In the genomic region with DNA sequence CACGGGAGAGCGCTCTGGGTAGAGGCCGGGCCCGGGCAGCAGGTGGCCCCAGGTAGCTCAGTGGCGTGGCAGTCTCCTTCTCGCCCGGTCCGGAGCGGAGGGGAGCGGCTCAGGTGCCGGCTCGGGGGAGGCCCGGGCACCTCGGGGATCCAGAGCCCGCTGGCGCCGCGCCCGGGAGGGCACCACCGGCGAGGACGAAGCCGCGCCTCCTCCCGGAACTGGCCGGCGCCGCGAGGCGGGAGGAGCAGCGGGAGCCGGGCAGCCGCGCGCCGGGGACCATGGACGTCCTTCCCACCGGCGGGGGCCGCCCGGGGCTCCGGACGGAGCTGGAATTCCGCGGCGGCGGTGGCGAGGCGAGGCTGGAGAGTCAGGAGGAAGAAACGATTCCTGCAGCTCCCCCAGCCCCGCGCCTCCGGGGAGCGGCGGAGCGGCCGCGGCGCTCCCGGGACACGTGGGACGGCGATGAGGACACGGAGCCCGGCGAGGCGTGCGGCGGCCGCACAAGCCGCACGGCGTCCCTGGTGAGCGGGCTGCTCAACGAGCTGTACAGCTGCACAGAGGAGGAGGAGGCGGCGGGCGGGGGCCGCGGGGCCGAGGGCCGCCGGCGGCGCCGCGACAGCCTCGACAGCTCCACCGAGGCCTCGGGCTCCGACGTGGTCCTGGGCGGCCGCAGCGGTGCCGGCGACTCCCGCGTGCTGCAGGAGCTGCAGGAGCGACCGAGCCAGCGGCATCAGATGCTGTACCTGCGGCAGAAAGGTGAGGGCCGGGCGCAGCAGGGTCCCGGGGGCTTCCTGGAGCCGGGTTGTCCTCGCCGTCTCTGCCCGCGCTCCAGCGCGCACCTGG, we compare ENCODE assay signal across 8 cellular contexts. TPM values are rescaled to one million over a fixed set of nuclear protein-coding genes. Genes with fewer than 3 reads are reported as not detected.
DNase-seq lines count a peak whose midpoint lies in the region; ATAC-seq and TF ChIP-seq lines count a peak whose summit lies in the region.

No MANE protein-coding gene starts in this region.

- DNase-seq in AG20443 (ENCODE audit: low spot score) (peak; percentile 52), NCI-H2029 (lab: John Stamatoyannopoulos, UW) (peak; percentile 56), cardiac septum (ENCODE audit: low spot score) (peak; percentile 79), T1000 (lab: John Stamatoyannopoulos, UW) (no peak)
- DNase-seq in activated T-helper 1 cell treated with anti-CD3 and anti-CD28 coated beads, Interleukin-12 subunit alpha, Interleukin-12 subunit beta, Interleukin-2, Interleukin-4 antibody, amounts not matched to agents 30 ng/mL and 10 ng/mL and 1 ng/mL, durations not matched to agents 14 hours and 24 hours and 36 hours (ENCODE audit: low spot score) = no peak

- TF ChIP-seq CTCF in parathyroid adenoma (IDR thresholded peaks at IDR 0.05) = peak; percentile 14

- H2AFZ ChIP-seq in parathyroid adenoma = peak overlapping the region; percentile 81

- peaks cover 4% of the 10 kb centered on the region for H3K36me3 Mint-ChIP-seq in activated T-helper 1 cell treated with anti-CD3 and anti-CD28 coated beads, Interleukin-12 subunit alpha, Interleukin-12 subunit beta, Interleukin-2, Interleukin-4 antibody, amounts not matched to agents 30 ng/mL and 10 ng/mL and 1 ng/mL, durations not matched to agents 14 hours and 24 hours and 36 hours (ENCODE audit: low read depth)

- H3K9me3 Mint-ChIP-seq in activated T-helper 1 cell treated with anti-CD3 and anti-CD28 coated beads, Interleukin-12 subunit alpha, Interleukin-12 subunit beta, Interleukin-2, Interleukin-4 antibody, amounts not matched to agents 30 ng/mL and 10 ng/mL and 1 ng/mL, durations not matched to agents 14 hours and 24 hours and 36 hours = peaks cover 9% of the 10 kb centered on the region

- peak overlapping the region; percentile 48 for H3K4me3 ChIP-seq in parathyroid adenoma (ENCODE audit: low read depth, low read length)

- H3K4me2 ChIP-seq in parathyroid adenoma (ENCODE audit: low read length) = peak overlapping the region; percentile 74

- ATAC-seq in GM19395 (IDR thresholded peaks at IDR 0.05; ENCODE audit: unreplicated experiment) (peak; percentile 60), HG02938 (IDR thresholded peaks at IDR 0.05; ENCODE audit: unreplicated experiment) (no peak)

- H3K27me3 ChIP-seq in parathyroid adenoma (ENCODE audit: control insufficient read depth, insufficient read depth, low read length) = no peaks in the 10 kb centered on the region

- no peaks in the 10 kb centered on the region for H3K9me3 ChIP-seq in parathyroid adenoma (ENCODE audit: control insufficient read depth, low read length)

- H3K27me3 Mint-ChIP-seq in activated T-helper 1 cell treated with anti-CD3 and anti-CD28 coated beads, Interleukin-12 subunit alpha, Interleukin-12 subunit beta, Interleukin-2, Interleukin-4 antibody, amounts not matched to agents 30 ng/mL and 10 ng/mL and 1 ng/mL, durations not matched to agents 14 hours and 24 hours and 36 hours (ENCODE audit: insufficient read depth) = peaks cover 76% of the 10 kb centered on the region

- peak overlapping the region; percentile 78 for H3K4me3 Mint-ChIP-seq in activated T-helper 1 cell treated with anti-CD3 and anti-CD28 coated beads, Interleukin-12 subunit alpha, Interleukin-12 subunit beta, Interleukin-2, Interleukin-4 antibody, amounts not matched to agents 30 ng/mL and 10 ng/mL and 1 ng/mL, durations not matched to agents 14 hours and 24 hours and 36 hours

- H3K36me3 ChIP-seq in parathyroid adenoma (ENCODE audit: control insufficient read depth, insufficient read depth, low read length) = no peaks in the 10 kb centered on the region

- H3K27ac ChIP-seq in parathyroid adenoma = peak overlapping the region; percentile 80

- H3K27ac Mint-ChIP-seq in activated T-helper 1 cell treated with anti-CD3 and anti-CD28 coated beads, Interleukin-12 subunit alpha, Interleukin-12 subunit beta, Interleukin-2, Interleukin-4 antibody, amounts not matched to agents 30 ng/mL and 10 ng/mL and 1 ng/mL, durations not matched to agents 14 hours and 24 hours and 36 hours = no peak overlapping the region

- H3K79me2 ChIP-seq in parathyroid adenoma = no peaks in the 10 kb centered on the region

- intact Hi-C loops in activated T-helper 1 cell treated with anti-CD3 and anti-CD28 coated beads, Interleukin-12 subunit alpha, Interleukin-12 subunit beta, Interleukin-2, Interleukin-4 antibody, amounts not matched to agents 30 ng/mL and 10 ng/mL and 1 ng/mL, durations not matched to agents 14 hours and 24 hours and 36 hours (cut with micrococcal nuclease) = loop anchor here (5.0 kb wide), 1 partner anchor 233 kb away; no protein-coding TSS in a partner anchor
- intact Hi-C loops in cardiac septum (cut with DNase I) = no loop called here

- H3K4me1 Mint-ChIP-seq in activated T-helper 1 cell treated with anti-CD3 and anti-CD28 coated beads, Interleukin-12 subunit alpha, Interleukin-12 subunit beta, Interleukin-2, Interleukin-4 antibody, amounts not matched to agents 30 ng/mL and 10 ng/mL and 1 ng/mL, durations not matched to agents 14 hours and 24 hours and 36 hours (ENCODE audit: low read depth) = peaks cover 9% of the 10 kb centered on the region

- peaks cover 5% of the 10 kb centered on the region for H3K4me1 ChIP-seq in parathyroid adenoma

- no peak overlapping the region for H3K9ac ChIP-seq in parathyroid adenoma

RNA-seq across cellular contexts. Expression of a gene that starts 21.5 kb away (rescaled TPM):
- 20.6 and 21.3 TPM in 2 replicates for total RNA-seq in activated T-helper 1 cell treated with anti-CD3 and anti-CD28 coated beads, Interleukin-12 subunit alpha, Interleukin-12 subunit beta, Interleukin-2, Interleukin-4 antibody, amounts not matched to agents 30 ng/mL and 10 ng/mL and 1 ng/mL, durations not matched to agents 14 hours and 24 hours and 36 hours
- 86.6 TPM for total RNA-seq in cardiac septum

RNA-seq across cellular contexts. Expression of a gene that starts 43.7 kb away (rescaled TPM):
- total RNA-seq in activated T-helper 1 cell treated with anti-CD3 and anti-CD28 coated beads, Interleukin-12 subunit alpha, Interleukin-12 subunit beta, Interleukin-2, Interleukin-4 antibody, amounts not matched to agents 30 ng/mL and 10 ng/mL and 1 ng/mL, durations not matched to agents 14 hours and 24 hours and 36 hours = 1.1 and 1.6 TPM in 2 replicates
- total RNA-seq in cardiac septum = 1.8 TPM

Comparison
In these comparisons a context has a peak if more than half of its experiments do, and no peak if none do; other contexts are left out.
1. DNase-seq: peak in AG20443 (single experiment), NCI-H2029 (single experiment) and cardiac septum (single experiment); none in activated T-helper 1 cell treated with anti-CD3 and anti-CD28 coated beads, Interleukin-12 subunit alpha, Interleukin-12 subunit beta, Interleukin-2, Interleukin-4 antibody, amounts not matched to agents 30 ng/mL and 10 ng/mL and 1 ng/mL, durations not matched to agents 14 hours and 24 hours and 36 hours (single experiment) and T1000 (single experiment).